Comparison of ENCODE assay signal across 8 cellular contexts in genomic region chr1:147641695-147642592, GRCh38. TPM values are rescaled to one million over a fixed set of nuclear protein-coding genes. Genes with fewer than 3 reads are reported as not detected.
DNase-seq lines count a peak whose midpoint lies in the region; ATAC-seq and TF ChIP-seq lines count a peak whose summit lies in the region.

No MANE protein-coding gene starts in this region.

- H3K27me3 ChIP-seq in MM.1S (replicated peaks; ENCODE audit: insufficient read depth, low read length) (no peaks in the 10 kb centered on the region), SU-DHL-6 (ENCODE audit: low read length) (no peaks in the 10 kb centered on the region), right lobe of liver (no peaks in the 10 kb centered on the region)

- H3K4me1 ChIP-seq in MM.1S (ENCODE audit: low read length) (peaks cover 9% of the 10 kb centered on the region), right lobe of liver (peaks cover 0 to 2% (median 0%) of the 10 kb centered on the region in 4 donors)

- DNase-seq in SIG-M5 treated with dmso at 0.1 percent for 504 hours (lab: John Stamatoyannopoulos, UW; ENCODE audit: unreplicated experiment) (peak; percentile 52), SIG-M5 (lab: John Stamatoyannopoulos, UW) (no peak), MM.1S (peak; percentile 80), right lobe of liver (no peak)
- peak in 1 of 2 donors; percentile 25 for DNase-seq in central memory CD8-positive, alpha-beta T cell (ENCODE audit: low spot score in 2 of 2)
- peak; percentile 43 to 54 for DNase-seq in stimulated activated naive CD8-positive, alpha-beta T cell treated with anti-CD3 and anti-CD28 coated beads, Interleukin-15, amount 100 ng/mL, for 72 hours

- H3K36me3 ChIP-seq in MM.1S (replicated peaks; ENCODE audit: insufficient read depth, low read length) (no peaks in the 10 kb centered on the region; the same call in 1 of the 2 replicates), SU-DHL-6 (ENCODE audit: low read length) (no peaks in the 10 kb centered on the region), right lobe of liver (no peaks in the 10 kb centered on the region)

- H3K27me3 Mint-ChIP-seq in central memory CD8-positive, alpha-beta T cell, result no peaks in the 10 kb centered on the region
- no peaks in the 10 kb centered on the region for H3K27me3 Mint-ChIP-seq in stimulated activated naive CD8-positive, alpha-beta T cell treated with anti-CD3 and anti-CD28 coated beads, Interleukin-15, amount 100 ng/mL, for 72 hours

- H3K27ac Mint-ChIP-seq in central memory CD8-positive, alpha-beta T cell (ENCODE audit: low read depth), result peak overlapping the region; percentile 56
- H3K27ac Mint-ChIP-seq in stimulated activated naive CD8-positive, alpha-beta T cell treated with anti-CD3 and anti-CD28 coated beads, Interleukin-15, amount 100 ng/mL, for 72 hours, result no peak overlapping the region

- H3K9me3 Mint-ChIP-seq in central memory CD8-positive, alpha-beta T cell, result no peaks in the 10 kb centered on the region
- no peaks in the 10 kb centered on the region for H3K9me3 Mint-ChIP-seq in stimulated activated naive CD8-positive, alpha-beta T cell treated with anti-CD3 and anti-CD28 coated beads, Interleukin-15, amount 100 ng/mL, for 72 hours

- H3K9ac ChIP-seq in MM.1S (ENCODE audit: low read length) (no peak overlapping the region), SU-DHL-6 (ENCODE audit: low read length) (no peak overlapping the region)

- no peak overlapping the region for H3K4me3 Mint-ChIP-seq in central memory CD8-positive, alpha-beta T cell
- no peak overlapping the region for H3K4me3 Mint-ChIP-seq in stimulated activated naive CD8-positive, alpha-beta T cell treated with anti-CD3 and anti-CD28 coated beads, Interleukin-15, amount 100 ng/mL, for 72 hours

- ATAC-seq in central memory CD8-positive, alpha-beta T cell (replicated peaks; ENCODE audit: extremely low read depth, poor library complexity, severe bottlenecking), result no peak
- ATAC-seq in right lobe of liver (peak; percentile 69 to 78 (median 76)), HG02571 (IDR thresholded peaks at IDR 0.05; ENCODE audit: unreplicated experiment) (no peak)
- ATAC-seq in stimulated activated naive CD8-positive, alpha-beta T cell treated with anti-CD3 and anti-CD28 coated beads, Interleukin-15, amount 100 ng/mL, for 72 hours, result peak; percentile 40

- peaks cover 3% of the 10 kb centered on the region for H3K36me3 Mint-ChIP-seq in central memory CD8-positive, alpha-beta T cell (ENCODE audit: insufficient read depth)

- H3K27ac ChIP-seq in MM.1S (ENCODE audit: low read length), result no peak overlapping the region
- H3K27ac ChIP-seq in SU-DHL-6 (ENCODE audit: low read depth, low read length), result no peak overlapping the region
- H3K27ac ChIP-seq in right lobe of liver, result no peak overlapping the region

- H3K4me2 ChIP-seq in MM.1S (ENCODE audit: low read depth, low read length) (peak overlapping the region; percentile 59; the same call in 1 of the 2 replicates), SU-DHL-6 (ENCODE audit: low read depth, low read length, poor library complexity, severe bottlenecking) (no peak overlapping the region)

- no peak for TF ChIP-seq POLR2A in right lobe of liver (IDR thresholded peaks at IDR 0.05)

- H4K20me1 ChIP-seq in MM.1S (ENCODE audit: insufficient read depth, low read length) (no peaks in the 10 kb centered on the region), SU-DHL-6 (ENCODE audit: low read depth, low read length) (no peaks in the 10 kb centered on the region)

- H2AFZ ChIP-seq in MM.1S (ENCODE audit: low read length), result no peak overlapping the region
- H2AFZ ChIP-seq in SU-DHL-6 (ENCODE audit: low read depth, low read length, severe bottlenecking), result no peak overlapping the region

- peak; percentile 98 for TF ChIP-seq CTCF in MM.1S (IDR thresholded peaks at IDR 0.05; ENCODE audit: low read length)
- peak; percentile 55 for TF ChIP-seq CTCF in SU-DHL-6 (IDR thresholded peaks at IDR 0.05; ENCODE audit: insufficient read depth, low read length, poor library complexity, severe bottlenecking)
- peak; percentile 74 to 90 (median 84) for TF ChIP-seq CTCF in right lobe of liver (IDR thresholded peaks at IDR 0.05)

- H3K4me3 ChIP-seq in MM.1S (ENCODE audit: low read length) (no peak overlapping the region), SU-DHL-6 (ENCODE audit: insufficient read depth, low read length, poor library complexity, severe bottlenecking) (no peak overlapping the region), right lobe of liver (no peak overlapping the region)

- H3K9me2 ChIP-seq in MM.1S (replicated peaks; ENCODE audit: insufficient read depth, low read length), result no peaks in the 10 kb centered on the region
- H3K9me2 ChIP-seq in SU-DHL-6 (replicated peaks; ENCODE audit: insufficient read depth, low read length), result no peaks in the 10 kb centered on the region

- intact Hi-C loops in right lobe of liver (cut with DNase I), result loop anchor here in 1 of 2 donors (10.0 kb wide), 1 partner anchor 243 kb away; no protein-coding TSS in a partner anchor

- peaks cover 33% of the 10 kb centered on the region for H3K4me1 Mint-ChIP-seq in central memory CD8-positive, alpha-beta T cell
- peaks cover 36% of the 10 kb centered on the region for H3K4me1 Mint-ChIP-seq in stimulated activated naive CD8-positive, alpha-beta T cell treated with anti-CD3 and anti-CD28 coated beads, Interleukin-15, amount 100 ng/mL, for 72 hours

- no peaks in the 10 kb centered on the region for H3K79me2 ChIP-seq in MM.1S (ENCODE audit: low read length)
- H3K79me2 ChIP-seq in SU-DHL-6 (ENCODE audit: insufficient read depth, low read length), result no peaks in the 10 kb centered on the region

- WGBS in right lobe of liver (ENCODE audit: insufficient coverage, low coverage, low lambda C conversion rate, missing lambda C conversion rate), result 30% methylated on average over 13 of the region's 17 CpGs

- H3F3A ChIP-seq in MM.1S (ENCODE audit: insufficient read depth, low read length) (no peaks in the 10 kb centered on the region), SU-DHL-6 (ENCODE audit: insufficient read depth) (no peaks in the 10 kb centered on the region)

- H3K9me3 ChIP-seq in MM.1S (replicated peaks; ENCODE audit: insufficient read depth, low read length) (no peaks in the 10 kb centered on the region), SU-DHL-6 (ENCODE audit: insufficient read depth, low read length) (no peaks in the 10 kb centered on the region), right lobe of liver (no peaks in the 10 kb centered on the region)

RNA-seq across cellular contexts. Expression of gene ACP6, which starts 28.4 kb away (rescaled TPM):
- 10 to 100 TPM in 4 of 6 experiments, 1 to 10 TPM in 2; 6.8 to 17.7 (median 11.9) TPM for total RNA-seq in right lobe of liver

Comparison
In these comparisons a context has a peak if more than half of its experiments do, and no peak if none do; other contexts are left out.
1. DNase-seq: peak in SIG-M5 treated with dmso at 0.1 percent for 504 hours (single experiment), MM.1S (single experiment) and stimulated activated naive CD8-positive, alpha-beta T cell treated with anti-CD3 and anti-CD28 coated beads, Interleukin-15, amount 100 ng/mL, for 72 hours (2 of 2); none in SIG-M5 (single experiment) and right lobe of liver (0 of 3).
2. ATAC-seq: peak in right lobe of liver (4 of 4) and stimulated activated naive CD8-positive, alpha-beta T cell treated with anti-CD3 and anti-CD28 coated beads, Interleukin-15, amount 100 ng/mL, for 72 hours (single experiment); none in central memory CD8-positive, alpha-beta T cell (single experiment) and HG02571 (single experiment).
3. Peak in every context shown above with its lines, with median percentiles within 50 percentile points of each other: CTCF ChIP-seq.